Comparison of ENCODE assay signal across 23 cellular contexts in the genomic region with DNA sequence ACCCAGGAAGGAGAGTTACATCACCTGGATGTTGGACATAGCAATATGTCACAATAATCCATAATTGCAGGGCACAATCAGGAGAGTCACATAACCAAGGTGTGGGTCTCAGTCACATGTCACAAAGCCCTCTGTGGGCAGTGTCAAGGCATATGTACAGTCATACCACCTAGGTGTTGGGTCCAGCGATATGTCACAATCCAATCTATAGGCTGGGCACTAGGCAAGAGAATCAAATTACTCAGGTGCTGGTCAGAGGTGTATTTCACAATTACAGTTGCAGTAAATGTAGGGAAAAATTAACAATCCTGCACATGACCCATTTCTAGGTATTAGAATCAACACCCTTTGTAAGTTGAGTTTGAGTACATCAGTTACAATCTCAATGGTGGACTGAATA.
"Had no signal": no experiment of that assay in that cellular context is flagged by ENCODE, and none has a peak within 500 bp of the region (broad histone marks: within the 10 kb centered on the region; RNA-seq: fewer than 3 reads in every experiment).

No MANE protein-coding gene starts in this region.

- H3K27me3 ChIP-seq: colonic mucosa, esophagus squamous epithelium, gastrocnemius medialis, heart right ventricle, left lung had no signal

- H3K4me1 ChIP-seq: colonic mucosa, esophagus squamous epithelium, gastrocnemius medialis, heart right ventricle, left lung, lower lobe of right lung had no signal

- DNase-seq: colonic mucosa; cortex of kidney; effector CD8-positive, alpha-beta T cell; effector memory CD8-positive, alpha-beta T cell; endodermal cell; erythroblast; esophagus squamous epithelium; foreskin fibroblast; foreskin melanocyte; gastrocnemius medialis; glutamatergic neuron; head of caudate nucleus; heart right ventricle; hippocampal formation; left cardiac atrium; left lung; left ventricle myocardium superior; lower lobe of right lung; mesendoderm; mucosa of descending colon; naive B cell; naive thymus-derived CD8-positive, alpha-beta T cell had no signal

- ATAC-seq: effector memory CD8-positive, alpha-beta T cell; esophagus mucosa; gastrocnemius medialis; heart right ventricle; left cardiac atrium; left lung; left ventricle myocardium superior; lower lobe of right lung; mucosa of descending colon; naive thymus-derived CD8-positive, alpha-beta T cell had no signal

- H3K36me3 ChIP-seq: colonic mucosa, esophagus squamous epithelium, gastrocnemius medialis, heart right ventricle, left lung, lower lobe of right lung had no signal

- H3K9me3 ChIP-seq: colonic mucosa, esophagus squamous epithelium, gastrocnemius medialis, lower lobe of right lung had no signal

- H3K27ac ChIP-seq: colonic mucosa, esophagus squamous epithelium, gastrocnemius medialis, heart right ventricle, left lung, lower lobe of right lung had no signal

- H3K4me3 ChIP-seq: colonic mucosa, esophagus squamous epithelium, gastrocnemius medialis, heart right ventricle, left lung, lower lobe of right lung, mucosa of descending colon had no signal
